8 cellular contexts compared by ENCODE assay signal in genomic region chr11:119338318-119338890, GRCh38. TPM values are rescaled to one million over a fixed set of nuclear protein-coding genes. Genes with fewer than 3 reads are reported as not detected.
A peak's percentile ranks its signal among the peaks of the same experiment; 100 is the strongest.
DNase-seq lines count a peak whose midpoint lies in the region; ATAC-seq, FAIRE-seq and TF ChIP-seq lines count a peak whose summit lies in the region.
"Had no signal": no experiment of that assay in that cellular context is flagged by ENCODE, and none has a peak within 500 bp of the region (broad histone marks: within the 10 kb centered on the region; RNA-seq: fewer than 3 reads in every experiment).

No MANE protein-coding gene starts in this region.

- peak overlapping the region in 2 of 3 donors; percentile 26 to 65 for H3K4me3 Mint-ChIP-seq in T-cell
- peak overlapping the region; percentile 78 for H3K4me3 Mint-ChIP-seq in astrocyte (ENCODE audit: unreplicated experiment)

- H3K27ac Mint-ChIP-seq in T-cell (no peak overlapping the region), astrocyte (ENCODE audit: unreplicated experiment) (peak overlapping the region; percentile 83)

- peaks cover 38 to 50% (median 40%) of the 10 kb centered on the region in 3 donors for H3K4me1 Mint-ChIP-seq in T-cell
- H3K4me1 Mint-ChIP-seq in astrocyte (ENCODE audit: low read depth, unreplicated experiment) = peaks cover 15% of the 10 kb centered on the region

- H3K4me1 ChIP-seq in Karpas-422 (ENCODE audit: low read length) (peaks cover 21% of the 10 kb centered on the region), astrocyte (ENCODE audit: insufficient read depth, low read length) (peaks cover 43% of the 10 kb centered on the region)

- H3K4me3 ChIP-seq in Karpas-422 (ENCODE audit: low read length) = no peak overlapping the region
- peak overlapping the region; percentile 36 for H3K4me3 ChIP-seq in astrocyte (ENCODE audit: insufficient read depth, low read depth, low read length)

- no peaks in the 10 kb centered on the region for H3K27me3 ChIP-seq in Karpas-422 (ENCODE audit: low read length)
- peaks cover 6% of the 10 kb centered on the region for H3K27me3 ChIP-seq in astrocyte (ENCODE audit: insufficient read depth, low read length)

- no peak for FAIRE-seq in astrocyte (lab: Jason Lieb, UNC)
- FAIRE-seq: islet of Langerhans had no signal

- H3K36me3 ChIP-seq in Karpas-422 (ENCODE audit: insufficient read depth, low read length) = no peaks in the 10 kb centered on the region
- no peaks in the 10 kb centered on the region for H3K36me3 ChIP-seq in astrocyte (ENCODE audit: insufficient read depth, low read length)

- POLR2A ChIA-PET in T-cell (lab: Charles Lee) = interaction anchor here (0.5 to 0.6 kb wide), 5 partner anchors 10 to 734 kb away, joined by 5 to 14 read pairs (median 10); no protein-coding TSS in a partner anchor

- H4K20me1 ChIP-seq in Karpas-422 (ENCODE audit: insufficient read depth, low read depth, low read length) = no peaks in the 10 kb centered on the region
- peaks cover 9% of the 10 kb centered on the region for H4K20me1 ChIP-seq in astrocyte (ENCODE audit: insufficient read depth, low read length)

- peaks cover 7% of the 10 kb centered on the region for H3K36me3 Mint-ChIP-seq in T-cell
- peaks cover 6% of the 10 kb centered on the region for H3K36me3 Mint-ChIP-seq in astrocyte (ENCODE audit: low read depth, unreplicated experiment)

- H3K9me3 ChIP-seq in Karpas-422 (ENCODE audit: low read length) = no peaks in the 10 kb centered on the region
- H3K9me3 ChIP-seq in astrocyte (ENCODE audit: insufficient read depth, low read depth, low read length) = no peaks in the 10 kb centered on the region

- ATAC-seq in T-cell (replicated peaks in 1 of 4) (peak in 3 of 4 experiments; percentile 17 to 23 (median 23)), HG02610 (IDR thresholded peaks at IDR 0.05; ENCODE audit: unreplicated experiment) (no peak)

- H3K79me2 ChIP-seq in Karpas-422 (ENCODE audit: low read length) (peaks cover 10% of the 10 kb centered on the region; the same call in 1 of the 2 replicates), astrocyte (ENCODE audit: insufficient read depth, low read length) (peaks cover 32% of the 10 kb centered on the region)

- H3K27me3 Mint-ChIP-seq in T-cell (peaks cover 15 to 34% of the 10 kb centered on the region in 2 donors), astrocyte (ENCODE audit: low read depth, unreplicated experiment) (peaks cover 19% of the 10 kb centered on the region)

- H3K9ac ChIP-seq in Karpas-422 (ENCODE audit: low read length) = no peak overlapping the region
- H3K9ac ChIP-seq in astrocyte (ENCODE audit: low read length) = peak overlapping the region; percentile 51

- H2AFZ ChIP-seq in Karpas-422 (ENCODE audit: low read length) (no peak overlapping the region), astrocyte (ENCODE audit: low read depth, low read length) (no peak overlapping the region)

- H3K9me3 Mint-ChIP-seq in T-cell = no peaks in the 10 kb centered on the region
- peaks cover 2% of the 10 kb centered on the region for H3K9me3 Mint-ChIP-seq in astrocyte (ENCODE audit: unreplicated experiment)

- H3K27ac ChIP-seq in Karpas-422 (ENCODE audit: low read length) (no peak overlapping the region), astrocyte (ENCODE audit: low read depth, low read length) (peak overlapping the region; percentile 68)

- peak; percentile 9 for DNase-seq in GDM1 (lab: John Stamatoyannopoulos, UW)
- peak; percentile 84 for DNase-seq in Karpas-422
- DNase-seq in T-cell = peak in 33 of 34 experiments; percentile 22 to 71 (median 60)
- DNase-seq in astrocyte (ENCODE audit: low read depth) = no peak
- DNase-seq in hepatic stellate cell (ENCODE audit: low spot score) = peak; percentile 93
- DNase-seq in retina = peak; percentile 87

- H3K4me2 ChIP-seq in Karpas-422 (ENCODE audit: low read depth, low read length, poor library complexity, severe bottlenecking) (peak overlapping the region; percentile 29), astrocyte (ENCODE audit: low read length) (peak overlapping the region; percentile 86)

- CTCF ChIA-PET in T-cell (lab: Charles Lee) = interaction anchor here (0.6 to 2.8 kb wide), 27 partner anchors 9 to 1273 kb away, joined by 3 to 11 read pairs (median 4); partner anchors contain the start of genes CBL (in 2 of the 2) and NLRX1 (in 1 of the 2)

- TF ChIP-seq CTCF in astrocyte (IDR thresholded peaks at IDR 0.05; ENCODE audit: insufficient read depth, low read depth, low read length) = peak; percentile 73

- no peaks in the 10 kb centered on the region for H3K9me2 ChIP-seq in Karpas-422 (replicated peaks; ENCODE audit: insufficient read depth, low read length)

RNA-seq across cellular contexts. Expression of gene C1QTNF5, which starts 2.3 kb away (rescaled TPM):
- total RNA-seq in Karpas-422 (2014; rRNA removed; shearing (Covaris generic); ENCODE audit: low replicate concordance) = not detected in 2 replicates
- total RNA-seq in T-cell (not detected), astrocyte (5.6 and 6.3 TPM in 2 replicates)

RNA-seq across cellular contexts. Expression of gene RNF26, which starts 4.1 kb away (rescaled TPM):
- 3.9 and 8.8 TPM in 2 replicates for total RNA-seq in Karpas-422 (2014; rRNA removed; shearing (Covaris generic); ENCODE audit: low replicate concordance)
- total RNA-seq in T-cell (10 to 100 TPM; 18.4 to 21.4 (median 20.3) TPM), astrocyte (31.8 and 33.3 TPM in 2 replicates)

RNA-seq across cellular contexts. Expression of gene MFRP, which starts 8.1 kb away (rescaled TPM):
- not detected in 2 replicates for total RNA-seq in Karpas-422 (2014; rRNA removed; shearing (Covaris generic); ENCODE audit: low replicate concordance)
- total RNA-seq in T-cell = not detected
- not detected in 2 replicates for total RNA-seq in astrocyte

RNA-seq across cellular contexts. Expression of gene MCAM, which starts 21.5 kb away (rescaled TPM):
- total RNA-seq in Karpas-422 (2014; rRNA removed; shearing (Covaris generic); ENCODE audit: low replicate concordance) = 2.0 and 2.1 TPM in 2 replicates
- total RNA-seq in T-cell (10 to 100 TPM in 1 of 5 donors, 1 to 10 TPM in 1, under 1 TPM in 3; 0.50 to 10.2 (median 0.76) TPM), astrocyte (188 and 213 TPM in 2 replicates)

RNA-seq across cellular contexts. Expression of gene USP2, which starts 43.1 kb away (rescaled TPM):
- 15.4 and 16.9 TPM in 2 replicates for total RNA-seq in Karpas-422 (2014; rRNA removed; shearing (Covaris generic); ENCODE audit: low replicate concordance)
- total RNA-seq in T-cell = 1 to 10 TPM in 1 of 5 donors, under 1 TPM in 4; 0.13 to 3.2 (median 0.44) TPM
- total RNA-seq in astrocyte = 6.5 and 6.7 TPM in 2 replicates
